1 cellular context compared by ENCODE assay signal in the genomic region with DNA sequence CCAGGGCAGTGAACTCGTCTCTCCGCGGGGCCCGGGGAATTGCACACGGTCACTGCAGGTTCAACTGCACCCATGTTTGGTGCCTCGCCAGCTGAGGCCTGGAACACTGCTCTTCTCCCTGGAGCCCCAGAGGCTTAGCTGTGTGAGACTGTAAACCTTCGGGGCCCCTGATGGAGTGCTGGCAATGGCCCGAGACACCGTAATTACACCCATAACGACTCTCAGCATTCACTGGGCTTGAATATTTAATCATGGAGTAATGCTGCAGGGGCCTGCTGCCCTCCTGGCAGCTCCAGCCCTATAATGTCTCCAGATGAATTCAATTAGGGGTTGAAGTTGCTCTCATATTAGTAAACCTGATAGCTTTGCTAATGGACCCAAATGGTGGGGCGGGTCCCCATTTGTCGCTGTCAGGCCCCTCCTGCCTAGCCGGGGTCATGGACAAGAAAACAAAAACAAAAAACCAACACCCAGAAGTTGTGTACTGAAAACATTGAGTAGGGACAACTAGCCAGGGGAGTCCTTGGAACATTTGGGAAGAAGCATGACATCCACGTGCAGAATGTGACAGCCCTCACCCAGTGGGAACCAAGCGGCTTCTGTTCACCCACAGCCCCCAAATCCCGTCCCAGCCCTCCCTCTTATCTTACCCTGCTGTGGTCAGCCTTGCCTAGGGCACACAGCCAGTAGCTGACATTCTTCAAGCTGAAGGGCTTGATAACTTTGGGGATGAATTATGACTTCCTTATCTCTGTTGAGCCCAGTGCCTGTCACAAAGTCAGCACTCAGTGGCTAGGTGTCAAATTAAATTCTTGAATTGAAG.
A peak's percentile ranks its signal among the peaks of the same experiment; 100 is the strongest.
TF ChIP-seq lines count a peak whose summit lies in the region.

No MANE protein-coding gene starts in this region.

TF ChIP-seq in K562, 482 proteins besides CTCF, POLR2A, EP300 and RAD21 (continues in another document):
- TF ChIP-seq, protein P1, sequence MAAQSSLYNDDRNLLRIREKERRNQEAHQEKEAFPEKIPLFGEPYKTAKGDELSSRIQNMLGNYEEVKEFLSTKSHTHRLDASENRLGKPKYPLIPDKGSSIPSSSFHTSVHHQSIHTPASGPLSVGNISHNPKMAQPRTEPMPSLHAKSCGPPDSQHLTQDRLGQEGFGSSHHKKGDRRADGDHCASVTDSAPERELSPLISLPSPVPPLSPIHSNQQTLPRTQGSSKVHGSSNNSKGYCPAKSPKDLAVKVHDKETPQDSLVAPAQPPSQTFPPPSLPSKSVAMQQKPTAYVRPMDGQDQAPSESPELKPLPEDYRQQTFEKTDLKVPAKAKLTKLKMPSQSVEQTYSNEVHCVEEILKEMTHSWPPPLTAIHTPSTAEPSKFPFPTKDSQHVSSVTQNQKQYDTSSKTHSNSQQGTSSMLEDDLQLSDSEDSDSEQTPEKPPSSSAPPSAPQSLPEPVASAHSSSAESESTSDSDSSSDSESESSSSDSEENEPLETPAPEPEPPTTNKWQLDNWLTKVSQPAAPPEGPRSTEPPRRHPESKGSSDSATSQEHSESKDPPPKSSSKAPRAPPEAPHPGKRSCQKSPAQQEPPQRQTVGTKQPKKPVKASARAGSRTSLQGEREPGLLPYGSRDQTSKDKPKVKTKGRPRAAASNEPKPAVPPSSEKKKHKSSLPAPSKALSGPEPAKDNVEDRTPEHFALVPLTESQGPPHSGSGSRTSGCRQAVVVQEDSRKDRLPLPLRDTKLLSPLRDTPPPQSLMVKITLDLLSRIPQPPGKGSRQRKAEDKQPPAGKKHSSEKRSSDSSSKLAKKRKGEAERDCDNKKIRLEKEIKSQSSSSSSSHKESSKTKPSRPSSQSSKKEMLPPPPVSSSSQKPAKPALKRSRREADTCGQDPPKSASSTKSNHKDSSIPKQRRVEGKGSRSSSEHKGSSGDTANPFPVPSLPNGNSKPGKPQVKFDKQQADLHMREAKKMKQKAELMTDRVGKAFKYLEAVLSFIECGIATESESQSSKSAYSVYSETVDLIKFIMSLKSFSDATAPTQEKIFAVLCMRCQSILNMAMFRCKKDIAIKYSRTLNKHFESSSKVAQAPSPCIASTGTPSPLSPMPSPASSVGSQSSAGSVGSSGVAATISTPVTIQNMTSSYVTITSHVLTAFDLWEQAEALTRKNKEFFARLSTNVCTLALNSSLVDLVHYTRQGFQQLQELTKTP (IDR thresholded peaks at IDR 0.05; ENCODE audit: low read depth in 1 of 2, partially characterized antibody in 2 of 2), result peak; percentile 24 to 55
- TF ChIP-seq, protein P2, sequence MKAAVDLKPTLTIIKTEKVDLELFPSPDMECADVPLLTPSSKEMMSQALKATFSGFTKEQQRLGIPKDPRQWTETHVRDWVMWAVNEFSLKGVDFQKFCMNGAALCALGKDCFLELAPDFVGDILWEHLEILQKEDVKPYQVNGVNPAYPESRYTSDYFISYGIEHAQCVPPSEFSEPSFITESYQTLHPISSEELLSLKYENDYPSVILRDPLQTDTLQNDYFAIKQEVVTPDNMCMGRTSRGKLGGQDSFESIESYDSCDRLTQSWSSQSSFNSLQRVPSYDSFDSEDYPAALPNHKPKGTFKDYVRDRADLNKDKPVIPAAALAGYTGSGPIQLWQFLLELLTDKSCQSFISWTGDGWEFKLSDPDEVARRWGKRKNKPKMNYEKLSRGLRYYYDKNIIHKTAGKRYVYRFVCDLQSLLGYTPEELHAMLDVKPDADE (conservative IDR thresholded peaks at IDR 0.05; ENCODE audit: control insufficient read depth, low read depth, low read length), result peak; percentile 73
- TF ChIP-seq BHLHE40 (IDR thresholded peaks at IDR 0.05; ENCODE audit: low read length) (peak; percentile 91), HLTF (IDR thresholded peaks at IDR 0.05) (peak; percentile 83; the same call in 1 of the 2 replicates), CC2D1A (IDR thresholded peaks at IDR 0.05) (peak; percentile 89; the same call in 1 of the 2 replicates), ZNF644 (tag; IDR thresholded peaks at IDR 0.05; ENCODE audit: low read depth) (peak; percentile 87), L3MBTL2 (IDR thresholded peaks at IDR 0.05) (peak; percentile 79), NR4A1 (CRISPR knock-in tag; IDR thresholded peaks at IDR 0.05) (no peak), NR4A1 (tag; IDR thresholded peaks at IDR 0.05) (peak; percentile 90), ZNF311 (CRISPR knock-in tag; IDR thresholded peaks at IDR 0.05) (no peak), KLF10 (CRISPR knock-in tag; IDR thresholded peaks at IDR 0.05) (no peak), ARHGAP35 (IDR thresholded peaks at IDR 0.05; ENCODE audit: partially characterized antibody) (peak; percentile 80), NFE2L1 (tag; IDR thresholded peaks at IDR 0.05; ENCODE audit: borderline replicate concordance, low read depth) (no peak), RBM22 (IDR thresholded peaks at IDR 0.05; ENCODE audit: low read depth, low read length, poor library complexity, severe bottlenecking) (no peak), POLR2AphosphoS5 (IDR thresholded peaks at IDR 0.05; ENCODE audit: control insufficient read depth, insufficient read depth, low read depth, low read length) (peak; percentile 98), MAFK (IDR thresholded peaks at IDR 0.05; ENCODE audit: low read length) (0 out of 2 replicates have a peak, but pooled peaks have one; percentile 10), MECOM (CRISPR knock-in tag; IDR thresholded peaks at IDR 0.05) (peak; percentile 82), GATAD2A (IDR thresholded peaks at IDR 0.05) (peak; percentile 74; the same call in 1 of the 2 replicates), ILF3 (IDR thresholded peaks at IDR 0.05; ENCODE audit: borderline replicate concordance) (peak; percentile 58; the same call in 1 of the 2 replicates), CCNT2 (IDR thresholded peaks at IDR 0.05; ENCODE audit: borderline replicate concordance, extremely low read depth, insufficient read length, low read depth, low read length) (peak; percentile 98), MYC (IDR thresholded peaks at IDR 0.05; ENCODE audit: low read depth, low read length) (peak; percentile 70; the same call in 1 of the 2 replicates), MYC (CRISPR knock-in tag; IDR thresholded peaks at IDR 0.05; ENCODE audit: borderline replicate concordance, low read depth) (no peak), RBBP5 (IDR thresholded peaks at IDR 0.05; ENCODE audit: borderline replicate concordance, insufficient read depth, low read length, poor library complexity, severe bottlenecking) (no peak), ZNF217 (CRISPR knock-in tag; IDR thresholded peaks at IDR 0.05) (no peak), NR2C2 (CRISPR knock-in tag; IDR thresholded peaks at IDR 0.05) (no peak), NR2C2 (tag; IDR thresholded peaks at IDR 0.05) (0 out of 2 replicates have a peak, but pooled peaks have one; percentile 34), TEAD4 (IDR thresholded peaks at IDR 0.05; ENCODE audit: low read length) (peak; percentile 99), TEAD4 (CRISPR knock-in tag; IDR thresholded peaks at IDR 0.05; ENCODE audit: borderline replicate concordance) (no peak), ZNF668 (CRISPR knock-in tag; IDR thresholded peaks at IDR 0.05) (no peak), HDAC2 (IDR thresholded peaks at IDR 0.05) (peak; percentile 97), COPS2 (conservative IDR thresholded peaks at IDR 0.05) (no peak), BRCA1 (IDR thresholded peaks at IDR 0.05) (no peak), BRCA1 (CRISPR knock-in tag; IDR thresholded peaks at IDR 0.05) (no peak), ESRRA (IDR thresholded peaks at IDR 0.05; ENCODE audit: borderline replicate concordance, low read depth) (peak; percentile 93)
- TF ChIP-seq, protein P3, sequence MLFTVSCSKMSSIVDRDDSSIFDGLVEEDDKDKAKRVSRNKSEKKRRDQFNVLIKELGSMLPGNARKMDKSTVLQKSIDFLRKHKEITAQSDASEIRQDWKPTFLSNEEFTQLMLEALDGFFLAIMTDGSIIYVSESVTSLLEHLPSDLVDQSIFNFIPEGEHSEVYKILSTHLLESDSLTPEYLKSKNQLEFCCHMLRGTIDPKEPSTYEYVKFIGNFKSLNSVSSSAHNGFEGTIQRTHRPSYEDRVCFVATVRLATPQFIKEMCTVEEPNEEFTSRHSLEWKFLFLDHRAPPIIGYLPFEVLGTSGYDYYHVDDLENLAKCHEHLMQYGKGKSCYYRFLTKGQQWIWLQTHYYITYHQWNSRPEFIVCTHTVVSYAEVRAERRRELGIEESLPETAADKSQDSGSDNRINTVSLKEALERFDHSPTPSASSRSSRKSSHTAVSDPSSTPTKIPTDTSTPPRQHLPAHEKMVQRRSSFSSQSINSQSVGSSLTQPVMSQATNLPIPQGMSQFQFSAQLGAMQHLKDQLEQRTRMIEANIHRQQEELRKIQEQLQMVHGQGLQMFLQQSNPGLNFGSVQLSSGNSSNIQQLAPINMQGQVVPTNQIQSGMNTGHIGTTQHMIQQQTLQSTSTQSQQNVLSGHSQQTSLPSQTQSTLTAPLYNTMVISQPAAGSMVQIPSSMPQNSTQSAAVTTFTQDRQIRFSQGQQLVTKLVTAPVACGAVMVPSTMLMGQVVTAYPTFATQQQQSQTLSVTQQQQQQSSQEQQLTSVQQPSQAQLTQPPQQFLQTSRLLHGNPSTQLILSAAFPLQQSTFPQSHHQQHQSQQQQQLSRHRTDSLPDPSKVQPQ (CRISPR knock-in tag; IDR thresholded peaks at IDR 0.05; ENCODE audit: borderline replicate concordance), result peak; percentile 85; the same call in 1 of the 2 replicates
- TF ChIP-seq, protein P4, sequence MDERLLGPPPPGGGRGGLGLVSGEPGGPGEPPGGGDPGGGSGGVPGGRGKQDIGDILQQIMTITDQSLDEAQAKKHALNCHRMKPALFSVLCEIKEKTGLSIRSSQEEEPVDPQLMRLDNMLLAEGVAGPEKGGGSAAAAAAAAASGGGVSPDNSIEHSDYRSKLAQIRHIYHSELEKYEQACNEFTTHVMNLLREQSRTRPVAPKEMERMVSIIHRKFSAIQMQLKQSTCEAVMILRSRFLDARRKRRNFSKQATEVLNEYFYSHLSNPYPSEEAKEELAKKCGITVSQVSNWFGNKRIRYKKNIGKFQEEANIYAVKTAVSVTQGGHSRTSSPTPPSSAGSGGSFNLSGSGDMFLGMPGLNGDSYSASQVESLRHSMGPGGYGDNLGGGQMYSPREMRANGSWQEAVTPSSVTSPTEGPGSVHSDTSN (CRISPR knock-in tag; IDR thresholded peaks at IDR 0.05; ENCODE audit: low read depth), result peak; percentile 75
- TF ChIP-seq, protein P4 (tag; conservative IDR thresholded peaks at IDR 0.05; ENCODE audit: low read depth), result peak; percentile 99
- TF ChIP-seq, protein P5, sequence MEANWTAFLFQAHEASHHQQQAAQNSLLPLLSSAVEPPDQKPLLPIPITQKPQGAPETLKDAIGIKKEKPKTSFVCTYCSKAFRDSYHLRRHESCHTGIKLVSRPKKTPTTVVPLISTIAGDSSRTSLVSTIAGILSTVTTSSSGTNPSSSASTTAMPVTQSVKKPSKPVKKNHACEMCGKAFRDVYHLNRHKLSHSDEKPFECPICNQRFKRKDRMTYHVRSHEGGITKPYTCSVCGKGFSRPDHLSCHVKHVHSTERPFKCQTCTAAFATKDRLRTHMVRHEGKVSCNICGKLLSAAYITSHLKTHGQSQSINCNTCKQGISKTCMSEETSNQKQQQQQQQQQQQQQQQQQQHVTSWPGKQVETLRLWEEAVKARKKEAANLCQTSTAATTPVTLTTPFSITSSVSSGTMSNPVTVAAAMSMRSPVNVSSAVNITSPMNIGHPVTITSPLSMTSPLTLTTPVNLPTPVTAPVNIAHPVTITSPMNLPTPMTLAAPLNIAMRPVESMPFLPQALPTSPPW (CRISPR knock-in tag; IDR thresholded peaks at IDR 0.05), result peak; percentile 95
- TF ChIP-seq, protein P6, sequence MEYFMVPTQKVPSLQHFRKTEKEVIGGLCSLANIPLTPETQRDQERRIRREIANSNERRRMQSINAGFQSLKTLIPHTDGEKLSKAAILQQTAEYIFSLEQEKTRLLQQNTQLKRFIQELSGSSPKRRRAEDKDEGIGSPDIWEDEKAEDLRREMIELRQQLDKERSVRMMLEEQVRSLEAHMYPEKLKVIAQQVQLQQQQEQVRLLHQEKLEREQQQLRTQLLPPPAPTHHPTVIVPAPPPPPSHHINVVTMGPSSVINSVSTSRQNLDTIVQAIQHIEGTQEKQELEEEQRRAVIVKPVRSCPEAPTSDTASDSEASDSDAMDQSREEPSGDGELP (CRISPR knock-in tag; IDR thresholded peaks at IDR 0.05; ENCODE audit: borderline replicate concordance), result peak; percentile 40; the same call in 1 of the 2 replicates
- TF ChIP-seq, protein P7, sequence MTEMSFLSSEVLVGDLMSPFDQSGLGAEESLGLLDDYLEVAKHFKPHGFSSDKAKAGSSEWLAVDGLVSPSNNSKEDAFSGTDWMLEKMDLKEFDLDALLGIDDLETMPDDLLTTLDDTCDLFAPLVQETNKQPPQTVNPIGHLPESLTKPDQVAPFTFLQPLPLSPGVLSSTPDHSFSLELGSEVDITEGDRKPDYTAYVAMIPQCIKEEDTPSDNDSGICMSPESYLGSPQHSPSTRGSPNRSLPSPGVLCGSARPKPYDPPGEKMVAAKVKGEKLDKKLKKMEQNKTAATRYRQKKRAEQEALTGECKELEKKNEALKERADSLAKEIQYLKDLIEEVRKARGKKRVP (CRISPR knock-in tag; IDR thresholded peaks at IDR 0.05), result peak; percentile 60; the same call in 1 of the 2 replicates
- TF ChIP-seq, protein P8, sequence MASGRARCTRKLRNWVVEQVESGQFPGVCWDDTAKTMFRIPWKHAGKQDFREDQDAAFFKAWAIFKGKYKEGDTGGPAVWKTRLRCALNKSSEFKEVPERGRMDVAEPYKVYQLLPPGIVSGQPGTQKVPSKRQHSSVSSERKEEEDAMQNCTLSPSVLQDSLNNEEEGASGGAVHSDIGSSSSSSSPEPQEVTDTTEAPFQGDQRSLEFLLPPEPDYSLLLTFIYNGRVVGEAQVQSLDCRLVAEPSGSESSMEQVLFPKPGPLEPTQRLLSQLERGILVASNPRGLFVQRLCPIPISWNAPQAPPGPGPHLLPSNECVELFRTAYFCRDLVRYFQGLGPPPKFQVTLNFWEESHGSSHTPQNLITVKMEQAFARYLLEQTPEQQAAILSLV (tag; IDR thresholded peaks at IDR 0.05), result 0 out of 2 replicates have a peak, but pooled peaks have one; percentile 11
- TF ChIP-seq, protein P9, sequence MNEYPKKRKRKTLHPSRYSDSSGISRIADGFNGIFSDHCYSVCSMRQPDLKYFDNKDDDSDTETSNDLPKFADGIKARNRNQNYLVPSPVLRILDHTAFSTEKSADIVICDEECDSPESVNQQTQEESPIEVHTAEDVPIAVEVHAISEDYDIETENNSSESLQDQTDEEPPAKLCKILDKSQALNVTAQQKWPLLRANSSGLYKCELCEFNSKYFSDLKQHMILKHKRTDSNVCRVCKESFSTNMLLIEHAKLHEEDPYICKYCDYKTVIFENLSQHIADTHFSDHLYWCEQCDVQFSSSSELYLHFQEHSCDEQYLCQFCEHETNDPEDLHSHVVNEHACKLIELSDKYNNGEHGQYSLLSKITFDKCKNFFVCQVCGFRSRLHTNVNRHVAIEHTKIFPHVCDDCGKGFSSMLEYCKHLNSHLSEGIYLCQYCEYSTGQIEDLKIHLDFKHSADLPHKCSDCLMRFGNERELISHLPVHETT (CRISPR knock-in tag; conservative IDR thresholded peaks at IDR 0.05 in 1 of 2, IDR thresholded peaks at IDR 0.05 in 1 of 2), result peak in 1 of 2 experiments; percentile 79; a peak in 1 of 4 replicates
